ENCODE assay signal across 21 cellular contexts in the genomic region with DNA sequence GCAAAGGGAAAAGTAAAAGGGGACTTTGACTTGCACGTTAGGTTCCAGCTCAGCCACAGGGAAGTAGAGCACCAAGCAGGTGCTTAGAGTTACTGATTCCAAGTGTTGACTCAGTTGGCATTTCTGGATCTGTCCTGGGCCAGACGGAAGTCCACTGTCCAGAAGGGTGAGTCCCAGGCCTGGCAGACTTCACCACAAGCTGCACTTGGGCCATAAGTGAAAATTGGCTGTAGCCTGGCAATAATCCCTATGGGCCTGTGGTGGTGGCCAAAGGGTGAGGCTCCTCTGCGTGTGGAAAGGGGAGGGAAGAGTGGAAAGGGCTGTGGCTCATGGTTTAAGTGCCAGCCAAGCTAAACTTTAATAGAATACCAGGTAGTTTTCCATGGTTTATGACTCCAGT.
"Had no signal": no experiment of that assay in that cellular context is flagged by ENCODE, and none has a peak within 500 bp of the region (broad histone marks: within the 10 kb centered on the region; RNA-seq: fewer than 3 reads in every experiment).

No MANE protein-coding gene starts in this region.

- H3K36me3 ChIP-seq: gastrocnemius medialis, heart right ventricle, ovary, sigmoid colon, thyroid gland had no signal

- H3K4me3 Mint-ChIP-seq: activated B cell treated with CpG ODN at 0.5 μM for 24 hours; activated CD4-positive, alpha-beta memory T cell treated with anti-CD3 and anti-CD28 coated beads, Interleukin-2, amount 10 ng/mL, durations not matched to agents 7 days and 5 days; activated CD8-positive, alpha-beta memory T cell treated with anti-CD3 and anti-CD28 coated beads, Interleukin-2, amount 10 ng/mL, durations not matched to agents 7 days and 5 days; activated naive CD8-positive, alpha-beta T cell treated with anti-CD3 and anti-CD28 coated beads, Interleukin-2, amount 10 ng/mL, durations not matched to agents 7 days and 5 days; brain; naive B cell; T-cell had no signal

- H3K27me3 ChIP-seq: gastrocnemius medialis, heart right ventricle, ovary, sigmoid colon, thyroid gland had no signal

- H3K4me1 ChIP-seq: gastrocnemius medialis, heart right ventricle, sigmoid colon had no signal

- ATAC-seq: activated CD8-positive, alpha-beta memory T cell treated with anti-CD3 and anti-CD28 coated beads, Interleukin-2, amount 10 ng/mL, durations not matched to agents 7 days and 5 days; gastrocnemius medialis; SK-N-SH treated with all-trans-retinoic acid at 6 μM for 48 hours; T-cell had no signal

- H3K27ac Mint-ChIP-seq: activated B cell treated with CpG ODN at 0.5 μM for 24 hours; activated CD4-positive, alpha-beta memory T cell treated with anti-CD3 and anti-CD28 coated beads, Interleukin-2, amount 10 ng/mL, durations not matched to agents 7 days and 5 days; activated CD8-positive, alpha-beta memory T cell treated with anti-CD3 and anti-CD28 coated beads, Interleukin-2, amount 10 ng/mL, durations not matched to agents 7 days and 5 days; activated naive CD8-positive, alpha-beta T cell treated with anti-CD3 and anti-CD28 coated beads, Interleukin-2, amount 10 ng/mL, durations not matched to agents 7 days and 5 days; activated T-helper 2 cell treated with anti-CD3 and anti-CD28 coated beads, Interferon-gamma antibody, Interleukin-2, Interleukin-4, amounts not matched to agents 10 μg/mL and 5 μg/mL and 100 μg/mL, durations not matched to agents 14 hours and 24 hours and 36 hours; brain; naive B cell; T-cell had no signal

- H3K27ac ChIP-seq: gastrocnemius medialis, ovary, sigmoid colon, thyroid gland had no signal

- H3K27me3 Mint-ChIP-seq: activated B cell treated with CpG ODN at 0.5 μM for 24 hours, brain had no signal

- DNase-seq: activated B cell treated with CpG ODN at 0.5 μM for 24 hours; activated CD4-positive, alpha-beta memory T cell treated with anti-CD3 and anti-CD28 coated beads, Interleukin-2, amount 10 ng/mL, durations not matched to agents 7 days and 5 days; activated CD4-positive, alpha-beta T cell treated with anti-CD3 and anti-CD28 coated beads for 48 hours; activated CD8-positive, alpha-beta memory T cell treated with anti-CD3 and anti-CD28 coated beads, Interleukin-2, amount 10 ng/mL, durations not matched to agents 7 days and 5 days; activated naive CD4-positive, alpha-beta T cell treated with Interleukin-2 at 50 U/mL for 16 hours; activated naive CD8-positive, alpha-beta T cell treated with anti-CD3 and anti-CD28 coated beads, Interleukin-2, amount 10 ng/mL, durations not matched to agents 7 days and 5 days; amygdala; central memory CD4-positive, alpha-beta T cell; gastrocnemius medialis; kidney glomerular epithelial cell; naive B cell; ovary; sigmoid colon; stimulated activated naive CD4-positive, alpha-beta T cell; T-cell; thyroid gland had no signal

- H3K9me3 ChIP-seq: gastrocnemius medialis, ovary, sigmoid colon, thyroid gland had no signal

- H3K4me1 Mint-ChIP-seq: activated B cell treated with CpG ODN at 0.5 μM for 24 hours; activated CD4-positive, alpha-beta memory T cell treated with anti-CD3 and anti-CD28 coated beads, Interleukin-2, amount 10 ng/mL, durations not matched to agents 7 days and 5 days; activated CD8-positive, alpha-beta memory T cell treated with anti-CD3 and anti-CD28 coated beads, Interleukin-2, amount 10 ng/mL, durations not matched to agents 7 days and 5 days; activated naive CD8-positive, alpha-beta T cell treated with anti-CD3 and anti-CD28 coated beads, Interleukin-2, amount 10 ng/mL, durations not matched to agents 7 days and 5 days; brain; naive B cell; T-cell had no signal

- H3K9me3 Mint-ChIP-seq: activated CD4-positive, alpha-beta memory T cell treated with anti-CD3 and anti-CD28 coated beads, Interleukin-2, amount 10 ng/mL, durations not matched to agents 7 days and 5 days; activated T-helper 2 cell treated with anti-CD3 and anti-CD28 coated beads, Interferon-gamma antibody, Interleukin-2, Interleukin-4, amounts not matched to agents 10 μg/mL and 5 μg/mL and 100 μg/mL, durations not matched to agents 14 hours and 24 hours and 36 hours; T-cell had no signal

- H3K36me3 Mint-ChIP-seq: activated CD8-positive, alpha-beta memory T cell treated with anti-CD3 and anti-CD28 coated beads, Interleukin-2, amount 10 ng/mL, durations not matched to agents 7 days and 5 days; activated naive CD8-positive, alpha-beta T cell treated with anti-CD3 and anti-CD28 coated beads, Interleukin-2, amount 10 ng/mL, durations not matched to agents 7 days and 5 days; brain; naive B cell; T-cell had no signal

- H3K4me3 ChIP-seq: gastrocnemius medialis, heart right ventricle, lung, ovary, sigmoid colon, thyroid gland had no signal
